12 cellular contexts compared by ENCODE assay signal in genomic region chr2:99819766-99820165, GRCh38.
A peak's percentile ranks its signal among the peaks of the same experiment; 100 is the strongest.
DNase-seq lines count a peak whose midpoint lies in the region; TF ChIP-seq lines count a peak whose summit lies in the region.
"Had no signal": no experiment of that assay in that cellular context is flagged by ENCODE, and none has a peak within 500 bp of the region (broad histone marks: within the 10 kb centered on the region; RNA-seq: fewer than 3 reads in every experiment).

No MANE protein-coding gene starts in this region.

- H3F3A ChIP-seq in Loucy (ENCODE audit: low read depth), result no peaks in the 10 kb centered on the region

- no peak overlapping the region for H3K4me2 ChIP-seq in Loucy (ENCODE audit: low read depth, low read length, poor library complexity, severe bottlenecking)

- H2AFZ ChIP-seq in Loucy (ENCODE audit: low read length), result no peak overlapping the region

- WGBS in liver, result 90% methylated on average over 7 of the region's 7 CpGs

- in situ Hi-C loops in astrocyte of the cerebellum (cut with HindIII; ENCODE audit: low sequenced_read_pairs), result loop anchor here (5.0 kb wide), 1 partner anchor 92 kb away; no protein-coding TSS in a partner anchor

- TF ChIP-seq RAD21 in liver (IDR thresholded peaks at IDR 0.05), result peak; percentile 73 to 86

- DNase-seq in DMS53 (lab: John Stamatoyannopoulos, UW) (peak; percentile 93), astrocyte of the cerebellum (ENCODE audit: low read depth) (no peak), mesenteric fat pad (ENCODE audit: low spot score) (no peak), NCI-H2029 (lab: John Stamatoyannopoulos, UW) (no peak), NCI-H1105 treated with DMSO at 0.1 percent for 48 hours (lab: John Stamatoyannopoulos, UW) (no peak)
- no peak for DNase-seq in effector CD4-positive, alpha-beta T cell
- DNase-seq: activated naive CD8-positive, alpha-beta T cell treated with anti-CD3 and anti-CD28 coated beads, Interleukin-2, amount 50 U/mL, for 24 hours; CD4-positive, CD25-positive, alpha-beta regulatory T cell; hypothalamus; uterus had no signal

- H3K27me3 ChIP-seq in Loucy (ENCODE audit: insufficient read depth, low read length, poor library complexity, severe bottlenecking) (no peaks in the 10 kb centered on the region), liver (ENCODE audit: control insufficient read depth in 4 of 4, insufficient read depth in 4 of 4, low read length in 3 of 4) (no peaks in the 10 kb centered on the region)
- H3K27me3 ChIP-seq: uterus had no signal

- H3K36me3 ChIP-seq in Loucy (ENCODE audit: insufficient read depth, low read length) (no peaks in the 10 kb centered on the region), liver (ENCODE audit: control insufficient read depth in 4 of 4, insufficient read depth in 3 of 4, low read depth in 1 of 4, low read length in 3 of 4) (no peaks in the 10 kb centered on the region)
- H3K36me3 ChIP-seq: uterus had no signal

- H4K20me1 ChIP-seq in Loucy (ENCODE audit: insufficient read depth, low read length, poor library complexity, severe bottlenecking), result no peaks in the 10 kb centered on the region

- no peaks in the 10 kb centered on the region for H3K9me2 ChIP-seq in Loucy (replicated peaks; ENCODE audit: low read depth, low read length)

- no peaks in the 10 kb centered on the region for H3K79me2 ChIP-seq in Loucy (ENCODE audit: insufficient read depth, low read length)

- H3K4me1 ChIP-seq in Loucy (ENCODE audit: insufficient read depth, low read length, poor library complexity, severe bottlenecking) (peaks cover 15% of the 10 kb centered on the region), liver (ENCODE audit: control insufficient read depth in 4 of 4, insufficient read depth in 4 of 4, low read length in 3 of 4) (peaks cover 0 to 7% (median 2%) of the 10 kb centered on the region in 4 donors)
- H3K4me1 ChIP-seq: uterus had no signal

- H3K9me3 ChIP-seq in Loucy (ENCODE audit: insufficient read depth, low read depth, low read length), result no peaks in the 10 kb centered on the region
- no peaks in the 10 kb centered on the region for H3K9me3 ChIP-seq in liver (ENCODE audit: control insufficient read depth in 4 of 4, low read length in 3 of 4)
- H3K9me3 ChIP-seq: uterus had no signal

- H3K27ac ChIP-seq in liver (ENCODE audit: low read depth in 1 of 2, low read length in 2 of 2), result no peak overlapping the region
- H3K27ac ChIP-seq: uterus had no signal

- no peak overlapping the region for H3K9ac ChIP-seq in Loucy (ENCODE audit: low read depth, low read length, poor library complexity, severe bottlenecking)
- H3K9ac ChIP-seq in liver (ENCODE audit: low read depth in 1 of 2, low read length in 2 of 2), result no peak overlapping the region

- TF ChIP-seq CTCF in Loucy (conservative IDR thresholded peaks at IDR 0.05; ENCODE audit: low read length) (peak; percentile 52), astrocyte of the cerebellum (IDR thresholded peaks at IDR 0.05; ENCODE audit: low read depth, low read length, missing control alignments) (peak; percentile 37), liver (IDR thresholded peaks at IDR 0.05; ENCODE audit: low read depth, low read length, missing input control) (peak; percentile 30)

- H3K4me3 ChIP-seq in Loucy (ENCODE audit: low read length, poor library complexity, severe bottlenecking), result no peak overlapping the region
- H3K4me3 ChIP-seq in astrocyte of the cerebellum (ENCODE audit: low read depth, low read length), result no peak overlapping the region
- H3K4me3 ChIP-seq in liver (ENCODE audit: low read depth in 1 of 3, low read length in 3 of 3), result no peak overlapping the region
- H3K4me3 ChIP-seq: uterus had no signal

TF ChIP-seq in liver, 16 proteins besides CTCF, POLR2A, EP300 and RAD21:
- TF ChIP-seq TAF1 (conservative IDR thresholded peaks at IDR 0.05), result no peak
- TF ChIP-seq JUND (IDR thresholded peaks at IDR 0.05), result no peak
- no peak for TF ChIP-seq FOXA2 (IDR thresholded peaks at IDR 0.05)
- no peak for TF ChIP-seq RXRA (IDR thresholded peaks at IDR 0.05)
- no peak for TF ChIP-seq FOXA1 (IDR thresholded peaks at IDR 0.05)
- no peak for TF ChIP-seq HNF4A (conservative IDR thresholded peaks at IDR 0.05)
- no peak for TF ChIP-seq REST (IDR thresholded peaks at IDR 0.05)
- TF ChIP-seq NR2F2 (IDR thresholded peaks at IDR 0.05), result no peak
- TF ChIP-seq ZBTB33 (IDR thresholded peaks at IDR 0.05), result no peak
- no peak for TF ChIP-seq YY1 (IDR thresholded peaks at IDR 0.05)
- no peak for TF ChIP-seq MAX (IDR thresholded peaks at IDR 0.05)
- no peak for TF ChIP-seq SP1 (IDR thresholded peaks at IDR 0.05)
- no peak for TF ChIP-seq GABPA (IDR thresholded peaks at IDR 0.05 in 1 of 2, conservative IDR thresholded peaks at IDR 0.05 in 1 of 2)
